Comparison of ENCODE assay signal across 18 cellular contexts in genomic region chrX:2406891-2407518, GRCh38.
DNase-seq lines count a peak whose midpoint lies in the region; ATAC-seq, FAIRE-seq and TF ChIP-seq lines count a peak whose summit lies in the region.
"Had no signal": no experiment of that assay in that cellular context is flagged by ENCODE, and none has a peak within 500 bp of the region (broad histone marks: within the 10 kb centered on the region; RNA-seq: fewer than 3 reads in every experiment).

No MANE protein-coding gene starts in this region.

- H3K9me3 ChIP-seq in HEK293 (ENCODE audit: control insufficient read depth, insufficient read depth, low read depth, low read length): no peaks in the 10 kb centered on the region
- peaks cover 8% of the 10 kb centered on the region; the same call in 2 of the 3 replicates for H3K9me3 ChIP-seq in GM12878 (replicated peaks; ENCODE audit: control insufficient read depth, insufficient read depth, low read length)

- BruUV-seq in GM12878 (replicated peaks; lab: Mats Ljungman, UMichigan): no TSS peak

- H3K27me3 Mint-ChIP-seq in endothelial cell (ENCODE audit: unreplicated experiment) (peaks cover 2% of the 10 kb centered on the region), progenitor cell of endocrine pancreas (no peaks in the 10 kb centered on the region)
- H3K27me3 Mint-ChIP-seq: CD4-positive, alpha-beta memory T cell; IgD-negative memory B cell had no signal

- H3K27ac ChIP-seq in HEK293 (ENCODE audit: extremely low read depth, low read depth, low read length): no peak overlapping the region
- H3K27ac ChIP-seq in GM12878 (ENCODE audit: control insufficient read depth, insufficient read depth): no peak overlapping the region
- H3K27ac ChIP-seq: GM23248 had no signal

- no peak for FAIRE-seq in GM12878 (lab: Jason Lieb, UNC)
- FAIRE-seq: D721Med, G401.6 had no signal

- H3K4me2 ChIP-seq in GM12878 (ENCODE audit: control insufficient read depth, insufficient read depth): no peak overlapping the region

- H3K36me3 ChIP-seq in HEK293 (ENCODE audit: control insufficient read depth in 2 of 2, insufficient read depth in 1 of 2, low read length in 2 of 2) (peaks cover 0 to 5% of the 10 kb centered on the region in 2 experiments; a peak in 2 of 3 replicates), GM12878 (ENCODE audit: control insufficient read depth in 2 of 2, insufficient read depth in 2 of 2, low read length in 1 of 2) (peaks cover 4 to 8% of the 10 kb centered on the region in 2 experiments; a peak in 3 of 4 replicates)

- POLR2A ChIA-PET in HEK293 (lab: Yijun Ruan, JAX) (no interaction called here), GM12878 (lab: Charles Lee) (no interaction called here)

- TF ChIP-seq RAD21 in GM12878 (IDR thresholded peaks at IDR 0.05; ENCODE audit: insufficient read depth, low read depth, low read length): no peak

- no peak for TF ChIP-seq EP300 in GM12878 (IDR thresholded peaks at IDR 0.05; ENCODE audit: borderline replicate concordance in 1 of 2, control insufficient read depth in 1 of 2, low read depth in 2 of 2, low read length in 2 of 2)

- H3K4me1 Mint-ChIP-seq in endothelial cell (ENCODE audit: unreplicated experiment): peaks cover 2% of the 10 kb centered on the region
- H3K4me1 Mint-ChIP-seq in progenitor cell of endocrine pancreas (ENCODE audit: low read depth): peaks cover 18% of the 10 kb centered on the region
- H3K4me1 Mint-ChIP-seq: CD4-positive, alpha-beta memory T cell; IgD-negative memory B cell had no signal

- H3K27me3 ChIP-seq in GM12878 (replicated peaks in 1 of 2; ENCODE audit: control insufficient read depth in 2 of 2, insufficient read depth in 2 of 2, low read length in 1 of 2): no peaks in the 10 kb centered on the region

- no peak overlapping the region for H2AFZ ChIP-seq in GM12878 (ENCODE audit: control insufficient read depth, low read depth, low read length)
- H2AFZ ChIP-seq: GM23248 had no signal

- SMC1A ChIA-PET in GM12878 (lab: Charles Lee; ENCODE audit: uncharacterized antibody, unreplicated experiment): no interaction called here

- peaks cover 9% of the 10 kb centered on the region for H3K9me3 Mint-ChIP-seq in endothelial cell (ENCODE audit: unreplicated experiment)
- H3K9me3 Mint-ChIP-seq in progenitor cell of endocrine pancreas (ENCODE audit: low read depth): peaks cover 4% of the 10 kb centered on the region

- intact Hi-C loops in GM12878 (cut with micrococcal nuclease; ENCODE audit: unreplicated experiment): no loop called here

- no peak for ATAC-seq in GM12878

- H3K4me1 ChIP-seq in HEK293 (ENCODE audit: control insufficient read depth, insufficient read depth, low read length) (peaks cover 5% of the 10 kb centered on the region; the same call in 1 of the 2 replicates), GM12878 (ENCODE audit: control insufficient read depth, insufficient read depth, low read length) (no peaks in the 10 kb centered on the region)

- RAD21 ChIA-PET in GM12878 (lab: Charles Lee; ENCODE audit: unreplicated experiment): no interaction called here

- H3K9ac ChIP-seq in GM12878 (ENCODE audit: control insufficient read depth, insufficient read depth, low read length): no peak overlapping the region
- H3K9ac ChIP-seq: GM23248 had no signal

- no peak for TF ChIP-seq CTCF in HEK293 (tag by site-specific recombination; IDR thresholded peaks at IDR 0.05)
- TF ChIP-seq CTCF in GM12878 (IDR thresholded peaks at IDR 0.05 in 2 of 3, conservative IDR thresholded peaks at IDR 0.05 in 1 of 3; ENCODE audit: control insufficient read depth in 2 of 3, extremely low read depth in 1 of 3, insufficient read depth in 1 of 3, low read depth in 3 of 3, low read length in 3 of 3): no peak
- no peak for TF ChIP-seq CTCF in endothelial cell (IDR thresholded peaks at IDR 0.05; ENCODE audit: unreplicated experiment)
- no peak for TF ChIP-seq CTCF in progenitor cell of endocrine pancreas (IDR thresholded peaks at IDR 0.05; ENCODE audit: unreplicated experiment)
- no peak for TF ChIP-seq CTCF in foreskin fibroblast (IDR thresholded peaks at IDR 0.05; ENCODE audit: low read depth, low read length)

- TF ChIP-seq POLR2A in GM12878 (IDR thresholded peaks at IDR 0.05; ENCODE audit: low read depth, low read length): no peak

- DNase-seq in GM12878 (ENCODE audit: low read depth, low spot score): no peak
- DNase-seq in endothelial cell (ENCODE audit: low spot score): no peak
- DNase-seq in progenitor cell of endocrine pancreas (ENCODE audit: low spot score, unreplicated experiment): no peak
- DNase-seq in cerebellar cortex (ENCODE audit: low spot score): no peak
- DNase-seq in foreskin fibroblast: no peak
- no peak for DNase-seq in activated gamma-delta T cell (lab: John Stamatoyannopoulos, UW)
- DNase-seq: ACHN; C1 segment of cervical spinal cord; CD4-positive, alpha-beta memory T cell; DMS153; DMS79 treated with DMSO at 0.1 percent for 48 hours; EL; GM23248; H7 had no signal

- H3K4me3 ChIP-seq in HEK293 (ENCODE audit: low read depth, low read length) (no peak overlapping the region), GM12878 (no peak overlapping the region), foreskin fibroblast (ENCODE audit: low read depth in 1 of 2, low read length in 2 of 2) (no peak overlapping the region)
- H3K4me3 ChIP-seq: GM23248 had no signal

- H3K36me3 Mint-ChIP-seq in endothelial cell (ENCODE audit: low read depth, unreplicated experiment) (peaks cover 18% of the 10 kb centered on the region), progenitor cell of endocrine pancreas (ENCODE audit: insufficient read depth) (peaks cover 43% of the 10 kb centered on the region)

- in situ Hi-C loops in GM12878 (cut with MboI): no loop called here

- no peaks in the 10 kb centered on the region for H3K79me2 ChIP-seq in GM12878 (ENCODE audit: control insufficient read depth, insufficient read depth, low read length)

- H3K4me3 Mint-ChIP-seq in endothelial cell (ENCODE audit: unreplicated experiment) (peak overlapping the region; percentile 65), progenitor cell of endocrine pancreas (ENCODE audit: low read depth) (no peak overlapping the region)
- H3K4me3 Mint-ChIP-seq: CD4-positive, alpha-beta memory T cell; IgD-negative memory B cell had no signal

- H4K20me1 ChIP-seq in GM12878 (ENCODE audit: control insufficient read depth, insufficient read depth): no peaks in the 10 kb centered on the region

- CTCF ChIA-PET in HEK293 (lab: Yijun Ruan, JAX): no interaction called here
- CTCF ChIA-PET in GM12878 (lab: Yijun Ruan, JAX): no interaction called here

- H3K27ac Mint-ChIP-seq in endothelial cell (ENCODE audit: unreplicated experiment): peak overlapping the region; percentile 24
- peak overlapping the region; percentile 24 for H3K27ac Mint-ChIP-seq in progenitor cell of endocrine pancreas
- H3K27ac Mint-ChIP-seq: CD4-positive, alpha-beta memory T cell had no signal

- 94% methylated on average over 14 of the region's 14 CpGs for WGBS in GM12878 (ENCODE audit: insufficient coverage, insufficient replicate concordance, low lambda C conversion rate, missing lambda C conversion rate)

TF ChIP-seq in HEK293, 187 proteins besides CTCF, POLR2A, EP300 and RAD21 (continues in another document):
- TF ChIP-seq, protein P1, sequence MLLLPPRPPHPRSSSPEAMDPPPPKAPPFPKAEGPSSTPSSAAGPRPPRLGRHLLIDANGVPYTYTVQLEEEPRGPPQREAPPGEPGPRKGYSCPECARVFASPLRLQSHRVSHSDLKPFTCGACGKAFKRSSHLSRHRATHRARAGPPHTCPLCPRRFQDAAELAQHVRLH (tag by site-specific recombination; IDR thresholded peaks at IDR 0.05): peak; percentile 61; the same call in 1 of the 2 replicates
- no peak for TF ChIP-seq ZNF560 (tag by site-specific recombination; IDR thresholded peaks at IDR 0.05; ENCODE audit: borderline replicate concordance)
- no peak for TF ChIP-seq ZNF510 (tag by site-specific recombination; IDR thresholded peaks at IDR 0.05; ENCODE audit: insufficient replicate concordance)
- TF ChIP-seq ZNF146 (tag by site-specific recombination; IDR thresholded peaks at IDR 0.05): peak; percentile 98

TF ChIP-seq in GM12878, 131 proteins besides CTCF, POLR2A, EP300 and RAD21 (continues in another document):
- no peak for TF ChIP-seq E2F8 (IDR thresholded peaks at IDR 0.05; ENCODE audit: low read depth, partially characterized antibody)
- TF ChIP-seq, protein P2, sequence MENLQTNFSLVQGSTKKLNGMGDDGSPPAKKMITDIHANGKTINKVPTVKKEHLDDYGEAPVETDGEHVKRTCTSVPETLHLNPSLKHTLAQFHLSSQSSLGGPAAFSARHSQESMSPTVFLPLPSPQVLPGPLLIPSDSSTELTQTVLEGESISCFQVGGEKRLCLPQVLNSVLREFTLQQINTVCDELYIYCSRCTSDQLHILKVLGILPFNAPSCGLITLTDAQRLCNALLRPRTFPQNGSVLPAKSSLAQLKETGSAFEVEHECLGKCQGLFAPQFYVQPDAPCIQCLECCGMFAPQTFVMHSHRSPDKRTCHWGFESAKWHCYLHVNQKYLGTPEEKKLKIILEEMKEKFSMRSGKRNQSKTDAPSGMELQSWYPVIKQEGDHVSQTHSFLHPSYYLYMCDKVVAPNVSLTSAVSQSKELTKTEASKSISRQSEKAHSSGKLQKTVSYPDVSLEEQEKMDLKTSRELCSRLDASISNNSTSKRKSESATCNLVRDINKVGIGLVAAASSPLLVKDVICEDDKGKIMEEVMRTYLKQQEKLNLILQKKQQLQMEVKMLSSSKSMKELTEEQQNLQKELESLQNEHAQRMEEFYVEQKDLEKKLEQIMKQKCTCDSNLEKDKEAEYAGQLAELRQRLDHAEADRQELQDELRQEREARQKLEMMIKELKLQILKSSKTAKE (IDR thresholded peaks at IDR 0.05; ENCODE audit: low read depth, poor library complexity, severe bottlenecking): no peak
- no peak for TF ChIP-seq NBN (IDR thresholded peaks at IDR 0.05)
- 0 out of 2 replicates have a peak, but pooled peaks have one; percentile 65 for TF ChIP-seq SMARCA5 (IDR thresholded peaks at IDR 0.05)
